ENCODE assay signal across 8 cellular contexts in the genomic region with DNA sequence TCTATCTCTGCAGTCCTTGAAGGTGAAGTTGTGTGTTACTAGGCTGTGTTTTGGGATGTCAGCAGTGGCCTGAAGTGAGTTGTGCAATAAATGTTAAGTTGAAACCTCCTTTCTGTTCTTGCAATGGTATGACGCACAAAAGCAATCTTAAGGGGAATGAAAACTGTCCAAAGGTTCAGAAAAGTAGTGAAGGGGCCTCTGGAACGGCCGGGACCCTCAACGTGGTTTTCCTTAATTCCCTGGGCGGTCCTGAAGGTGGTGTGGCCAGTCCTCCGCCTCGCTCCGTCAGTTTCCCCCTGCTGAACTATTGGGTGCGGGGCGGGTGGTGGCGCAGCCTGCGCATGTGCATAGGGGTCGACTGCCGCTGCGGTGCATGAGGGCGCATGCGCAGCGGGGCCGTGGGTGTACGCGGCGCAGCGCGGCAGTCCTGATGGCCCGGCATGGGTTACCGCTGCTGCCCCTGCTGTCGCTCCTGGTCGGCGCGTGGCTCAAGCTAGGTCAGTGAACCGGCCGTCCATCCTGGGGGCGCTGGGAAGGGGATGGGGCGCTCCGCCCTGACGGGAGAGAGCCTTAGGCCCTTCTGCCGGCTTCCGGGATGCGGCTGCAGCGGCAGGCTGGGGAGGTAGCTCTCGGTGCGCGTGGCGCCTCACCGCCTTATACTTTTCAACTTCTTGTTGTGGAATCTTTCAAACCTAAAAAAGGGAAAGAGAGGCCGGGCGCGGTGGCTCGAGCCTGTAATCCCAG. TPM values are rescaled to one million over a fixed set of nuclear protein-coding genes. Genes with fewer than 3 reads are reported as not detected.
A peak's percentile ranks its signal among the peaks of the same experiment; 100 is the strongest.
DNase-seq lines count a peak whose midpoint lies in the region; ATAC-seq and TF ChIP-seq lines count a peak whose summit lies in the region.

SUMF2 (plus strand) TSS at position 405 of the 744 bp plus-strand sequence; CDS start at position 431, 26 bp downstream.

- intact Hi-C loops in T-helper 2 cell treated with Interferon-gamma antibody and Interleukin-4, amounts not matched to agents 100 ng/mL and 5 ng/mL, for 36 hours (cut with micrococcal nuclease): loop anchor here (1.0 kb wide), 5 partner anchors 10 to 113 kb away; partner anchors contain the start of genes CCT6A, CHCHD2, MRPS17 and PSPH
- intact Hi-C loops in right cardiac atrium (cut with DNase I) (no loop called here), vagina (cut with DNase I) (no loop called here)

- TF ChIP-seq POLR2A in vagina (IDR thresholded peaks at IDR 0.05): peak in 1 of 2 donors; percentile 93

- H3K36me3 ChIP-seq in rectal smooth muscle tissue (ENCODE audit: control insufficient read depth, insufficient read depth, low read length) (peaks cover 23% of the 10 kb centered on the region), vagina (peaks cover 0 to 35% of the 10 kb centered on the region in 2 donors)

- TF ChIP-seq CTCF in vagina (IDR thresholded peaks at IDR 0.05): peak in 1 of 3 experiments; percentile 17

- no peaks in the 10 kb centered on the region for H3K4me1 ChIP-seq in right cardiac atrium (ENCODE audit: control insufficient read depth, insufficient read depth, low read length)
- H3K4me1 ChIP-seq in rectal smooth muscle tissue (ENCODE audit: control insufficient read depth, insufficient read depth, low read length): no peaks in the 10 kb centered on the region
- peaks cover 6% of the 10 kb centered on the region for H3K4me1 ChIP-seq in vagina

- peak within 1 kb of the TSS; percentile 81 for H3K27ac ChIP-seq in right cardiac atrium (ENCODE audit: low read length)
- peak within 1 kb of the TSS; percentile 87 for H3K27ac ChIP-seq in rectal smooth muscle tissue (ENCODE audit: low read depth, low read length)
- H3K27ac ChIP-seq in vagina: peak within 1 kb of the TSS; percentile 93

- H3K4me3 ChIP-seq in right cardiac atrium (ENCODE audit: low read length): peak within 1 kb of the TSS; percentile 53
- peak within 1 kb of the TSS; percentile 96 for H3K4me3 ChIP-seq in rectal smooth muscle tissue (ENCODE audit: low read length)
- peak within 1 kb of the TSS; percentile 91 to 93 for H3K4me3 ChIP-seq in vagina

- H3K27me3 ChIP-seq in right cardiac atrium (ENCODE audit: control insufficient read depth, insufficient read depth) (no peaks in the 10 kb centered on the region), rectal smooth muscle tissue (ENCODE audit: control insufficient read depth, insufficient read depth, low read length) (no peaks in the 10 kb centered on the region), vagina (no peaks in the 10 kb centered on the region)

- DNase-seq in NCI-H1930 (lab: John Stamatoyannopoulos, UW): peak; percentile 91 to 95
- DNase-seq in anterior cingulate cortex (lab: John Stamatoyannopoulos, UW): peak; percentile 21 to 93 (median 86)
- DNase-seq in right cardiac atrium: peak; percentile 93 to 98 (median 97)
- peak in 1 of 2 donors; percentile 92 for DNase-seq in vagina (ENCODE audit: extremely low spot score in 2 of 2)

- ATAC-seq in GM18502 (IDR thresholded peaks at IDR 0.05; ENCODE audit: poor library complexity, unreplicated experiment) (peak; percentile 87), HG02885 (IDR thresholded peaks at IDR 0.05; ENCODE audit: poor library complexity, unreplicated experiment) (peak; percentile 88), right cardiac atrium (peak; percentile 99)

- peak within 1 kb of the TSS; percentile 73 for H3K9ac ChIP-seq in rectal smooth muscle tissue (ENCODE audit: low read length)

- WGBS in right cardiac atrium: under 1% methylated on average over 49 of the region's 49 CpGs

- H3K9me3 ChIP-seq in right cardiac atrium (ENCODE audit: control insufficient read depth, low read length) (no peaks in the 10 kb centered on the region), vagina (no peaks in the 10 kb centered on the region)

RNA-seq across cellular contexts. Expression of gene SUMF2, which starts in this region (rescaled TPM):
- total RNA-seq in T-helper 2 cell treated with Interferon-gamma antibody and Interleukin-4, amounts not matched to agents 100 ng/mL and 5 ng/mL, for 36 hours: 117 and 124 TPM in 2 replicates
- total RNA-seq in right cardiac atrium (10 to 100 TPM; 42.7 to 50.0 (median 44.4) TPM), vagina (88.4 TPM)
- 39.8 TPM for polyA plus RNA-seq in right cardiac atrium
